In genomic region chr16:19710991-19711545, GRCh38 we compare ENCODE assay signal across 25 cellular contexts. TPM values are rescaled to one million over a fixed set of nuclear protein-coding genes. Genes with fewer than 3 reads are reported as not detected.
A peak's percentile ranks its signal among the peaks of the same experiment; 100 is the strongest.
DNase-seq lines count a peak whose midpoint lies in the region; ATAC-seq, FAIRE-seq and TF ChIP-seq lines count a peak whose summit lies in the region.
"Had no signal": no experiment of that assay in that cellular context is flagged by ENCODE, and none has a peak within 500 bp of the region (broad histone marks: within the 10 kb centered on the region; RNA-seq: fewer than 3 reads in every experiment).

No MANE protein-coding gene starts in this region.

- H3T11ph ChIP-seq in H9 (ENCODE audit: low read length) = no peak overlapping the region

- H2BK5ac ChIP-seq in H9 (ENCODE audit: insufficient read length, low read length) = no peak overlapping the region

- peaks cover 6% of the 10 kb centered on the region; the same call in 1 of the 2 replicates for H3K4me1 ChIP-seq in H9 (ENCODE audit: insufficient read depth, low read length)
- H3K4me1 ChIP-seq in astrocyte (ENCODE audit: insufficient read depth, low read length) = peaks cover 13% of the 10 kb centered on the region
- no peaks in the 10 kb centered on the region for H3K4me1 ChIP-seq in right cardiac atrium (ENCODE audit: control insufficient read depth, insufficient read depth, low read length)

- no peak overlapping the region for H2BK120ac ChIP-seq in H9 (ENCODE audit: low read depth, low read length, poor library complexity, severe bottlenecking)

- H3K79me1 ChIP-seq in H9 (ENCODE audit: insufficient read depth, low read depth, low read length, poor library complexity, severe bottlenecking) = peaks cover 6% of the 10 kb centered on the region

- H3K36me3 Mint-ChIP-seq in H9 (ENCODE audit: insufficient read depth in 1 of 3, low read depth in 3 of 3) (peaks cover 64 to 89% (median 81%) of the 10 kb centered on the region in 3 experiments), astrocyte (ENCODE audit: low read depth, unreplicated experiment) (peaks cover 23% of the 10 kb centered on the region)

- no peaks in the 10 kb centered on the region for H3K9me3 Mint-ChIP-seq in H9
- H3K9me3 Mint-ChIP-seq in astrocyte (ENCODE audit: unreplicated experiment) = no peaks in the 10 kb centered on the region
- H3K9me3 Mint-ChIP-seq: activated naive CD4-positive, alpha-beta T cell treated with anti-CD3 and anti-CD28 coated beads, Interleukin-2, amount 10 ng/mL, durations not matched to agents 7 days and 5 days; activated T-cell treated with anti-CD3 and anti-CD28 coated beads, Interleukin-2, amount 50 U/mL, for 72 hours; naive thymus-derived CD8-positive, alpha-beta T cell had no signal

- no peaks in the 10 kb centered on the region for H3K27me3 ChIP-seq in H9 (ENCODE audit: insufficient read depth, low read length)
- no peaks in the 10 kb centered on the region for H3K27me3 ChIP-seq in astrocyte (ENCODE audit: insufficient read depth, low read length)
- no peaks in the 10 kb centered on the region for H3K27me3 ChIP-seq in right cardiac atrium (ENCODE audit: control insufficient read depth, insufficient read depth)
- H3K27me3 ChIP-seq: gastroesophageal sphincter, ovary, testis, vagina had no signal

- H3K4me3 ChIP-seq in astrocyte (ENCODE audit: insufficient read depth, low read depth, low read length) = no peak overlapping the region
- no peak overlapping the region for H3K4me3 ChIP-seq in right cardiac atrium (ENCODE audit: low read length)
- H3K4me3 ChIP-seq in retinal pigment epithelial cell (ENCODE audit: low read length) = no peak overlapping the region
- H3K4me3 ChIP-seq: gastroesophageal sphincter, ovary, testis, vagina had no signal

- H3K56ac ChIP-seq in H9 (ENCODE audit: insufficient read length, low read depth, low read length) = no peak overlapping the region

- H2BK12ac ChIP-seq in H9 (ENCODE audit: insufficient read length, low read depth, low read length) = no peak overlapping the region

- no peak for FAIRE-seq in astrocyte (lab: Jason Lieb, UNC)
- FAIRE-seq: H54 had no signal

- H3K27ac Mint-ChIP-seq in H9 (peak overlapping the region; percentile 73 to 93 (median 92); a peak in 6 of 7 replicates), astrocyte (ENCODE audit: unreplicated experiment) (no peak overlapping the region)
- H3K27ac Mint-ChIP-seq: activated naive CD4-positive, alpha-beta T cell treated with anti-CD3 and anti-CD28 coated beads, Interleukin-2, amount 10 ng/mL, durations not matched to agents 7 days and 5 days; activated T-cell treated with anti-CD3 and anti-CD28 coated beads, Interleukin-2, amount 50 U/mL, for 72 hours had no signal

- H3K4me1 Mint-ChIP-seq in H9 (peaks cover 47 to 75% of the 10 kb centered on the region in 2 experiments), astrocyte (ENCODE audit: low read depth, unreplicated experiment) (peaks cover 14% of the 10 kb centered on the region)

- H3K4me2 ChIP-seq in H9 (ENCODE audit: insufficient read depth, insufficient read length, low read length) (no peak overlapping the region), astrocyte (ENCODE audit: low read length) (peak overlapping the region; percentile 22)

- H3K23ac ChIP-seq in H9 (ENCODE audit: insufficient read length, low read depth, low read length) = no peak overlapping the region

- H3K14ac ChIP-seq in H9 (ENCODE audit: insufficient read depth, low read length) = no peak overlapping the region; the same call in 1 of the 2 replicates

- H4K5ac ChIP-seq in H9 (ENCODE audit: insufficient read length, low read depth, low read length) = no peak overlapping the region

- no peak overlapping the region for H2BK15ac ChIP-seq in H9 (ENCODE audit: low read depth, low read length)

- no peak overlapping the region for H3K18ac ChIP-seq in H9 (ENCODE audit: insufficient read length, low read depth, low read length)

- peaks cover 6% of the 10 kb centered on the region for H3K36me3 ChIP-seq in astrocyte (ENCODE audit: insufficient read depth, low read length)
- H3K36me3 ChIP-seq: ovary had no signal

- H3K9me3 ChIP-seq in H9 (ENCODE audit: control insufficient read depth, low read depth, low read length) (no peaks in the 10 kb centered on the region), astrocyte (ENCODE audit: insufficient read depth, low read depth, low read length) (no peaks in the 10 kb centered on the region), right cardiac atrium (ENCODE audit: control insufficient read depth, low read length) (no peaks in the 10 kb centered on the region)
- H3K9me3 ChIP-seq: gastroesophageal sphincter, ovary, testis, vagina had no signal

- no peak overlapping the region for H2AK5ac ChIP-seq in H9 (ENCODE audit: insufficient read length, low read length)

- intact Hi-C loops in right cardiac atrium (cut with DNase I) = loop anchor here in 1 of 4 donors (10.0 kb wide), 1 partner anchor 164 kb away; no protein-coding TSS in a partner anchor

- no peak overlapping the region for H3K27ac ChIP-seq in H9 (ENCODE audit: insufficient read length, low read depth, low read length)
- no peak overlapping the region for H3K27ac ChIP-seq in astrocyte (ENCODE audit: low read depth, low read length)
- H3K27ac ChIP-seq in right cardiac atrium (ENCODE audit: low read length) = peak overlapping the region; percentile 2
- H3K27ac ChIP-seq: ovary, testis, vagina had no signal

- no peak overlapping the region for H4K91ac ChIP-seq in H9 (ENCODE audit: insufficient read length, low read depth, low read length)

- WGBS in H9 (ENCODE audit: extremely low coverage, insufficient read length, low lambda C conversion rate) = no CpG with 5 or more reads among the region's 13 CpGs
- 60% methylated on average over 13 of the region's 13 CpGs for WGBS in right cardiac atrium

- TF ChIP-seq CTCF in H9 (conservative IDR thresholded peaks at IDR 0.05) = peak; percentile 14; the same call in 1 of the 3 replicates
- no peak for TF ChIP-seq CTCF in astrocyte (IDR thresholded peaks at IDR 0.05; ENCODE audit: insufficient read depth, low read depth, low read length)
- peak; percentile 8 for TF ChIP-seq CTCF in retinal pigment epithelial cell (conservative IDR thresholded peaks at IDR 0.05; ENCODE audit: low read depth, low read length)

- no peak overlapping the region for H4K8ac ChIP-seq in H9 (replicated peaks; ENCODE audit: insufficient read length, low read depth, low read length)

- H3K9ac ChIP-seq in H9 (ENCODE audit: extremely low read depth, insufficient read length, low read length) (no peak overlapping the region), astrocyte (ENCODE audit: low read length) (no peak overlapping the region)

- H3K79me2 ChIP-seq in H9 (ENCODE audit: insufficient read depth, low read length) (peaks cover 25% of the 10 kb centered on the region), astrocyte (ENCODE audit: insufficient read depth, low read length) (peaks cover 74% of the 10 kb centered on the region)

- H3K4ac ChIP-seq in H9 (ENCODE audit: low read depth, low read length) = no peak overlapping the region

- H4K20me1 ChIP-seq in H9 (ENCODE audit: control insufficient read depth, insufficient read depth, insufficient read length) = peaks cover 6% of the 10 kb centered on the region
- H4K20me1 ChIP-seq in astrocyte (ENCODE audit: insufficient read depth, low read length) = peaks cover 49% of the 10 kb centered on the region

- H3K23me2 ChIP-seq in H9 (ENCODE audit: insufficient read length, low read depth, low read length, poor library complexity, severe bottlenecking) = no peaks in the 10 kb centered on the region

- H2AFZ ChIP-seq in H9 (ENCODE audit: low read length) (no peak overlapping the region), astrocyte (ENCODE audit: low read depth, low read length) (no peak overlapping the region)

- H3K4me3 Mint-ChIP-seq in H9 (peak overlapping the region in 1 of 2 experiments; percentile 24; a peak in 1 of 5 replicates), astrocyte (ENCODE audit: unreplicated experiment) (no peak overlapping the region)
- H3K4me3 Mint-ChIP-seq: activated naive CD4-positive, alpha-beta T cell treated with anti-CD3 and anti-CD28 coated beads, Interleukin-2, amount 10 ng/mL, durations not matched to agents 7 days and 5 days; activated T-cell treated with anti-CD3 and anti-CD28 coated beads, Interleukin-2, amount 50 U/mL, for 72 hours; naive thymus-derived CD8-positive, alpha-beta T cell had no signal

- H2BK20ac ChIP-seq in H9 (ENCODE audit: low read depth, low read length, poor library complexity, severe bottlenecking) = no peak overlapping the region

- no peak for ATAC-seq in right cardiac atrium
- ATAC-seq in HG02981 (IDR thresholded peaks at IDR 0.05; ENCODE audit: unreplicated experiment) = no peak
- ATAC-seq: activated T-cell treated with anti-CD3 and anti-CD28 coated beads, Interleukin-2, amount 50 U/mL, for 72 hours; gastroesophageal sphincter; naive thymus-derived CD8-positive, alpha-beta T cell had no signal

- no peaks in the 10 kb centered on the region for H3K27me3 Mint-ChIP-seq in H9 (ENCODE audit: low read depth)
- no peaks in the 10 kb centered on the region for H3K27me3 Mint-ChIP-seq in astrocyte (ENCODE audit: low read depth, unreplicated experiment)
- H3K27me3 Mint-ChIP-seq: activated naive CD4-positive, alpha-beta T cell treated with anti-CD3 and anti-CD28 coated beads, Interleukin-2, amount 10 ng/mL, durations not matched to agents 7 days and 5 days; naive thymus-derived CD8-positive, alpha-beta T cell had no signal

- DNase-seq in H9 = no peak
- no peak for DNase-seq in astrocyte (ENCODE audit: low read depth)
- DNase-seq in right cardiac atrium = peak in 2 of 3 donors; percentile 57 to 67
- no peak for DNase-seq in retinal pigment epithelial cell (ENCODE audit: low read depth)
- DNase-seq in NCI-H2196 treated with DMSO at 0.1 percent for 48 hours (lab: John Stamatoyannopoulos, UW; ENCODE audit: unreplicated experiment) = no peak
- no peak for DNase-seq in germinal center (ENCODE audit: low spot score)
- DNase-seq: activated CD4-positive, alpha-beta T cell treated with anti-CD3 and anti-CD28 coated beads for 1 hour; activated naive CD4-positive, alpha-beta T cell treated with anti-CD3 and anti-CD28 coated beads, Interleukin-2, amount 10 ng/mL, durations not matched to agents 7 days and 5 days; activated T-cell treated with anti-CD3 and anti-CD28 coated beads, Interleukin-2, amount 50 U/mL, for 72 hours; central memory CD4-positive, alpha-beta T cell; effector CD4-positive, alpha-beta T cell; KBM-7; kidney glomerular epithelial cell; MM.1S; naive thymus-derived CD8-positive, alpha-beta T cell; NCI-H1436 treated with DMSO at 0.1 percent for 48 hours; NCI-H748 treated with DMSO at 0.1 percent for 48 hours; OCI-M1; ovary; SHP77; testis had no signal

RNA-seq across cellular contexts. Expression of gene KNOP1, which starts 7.0 kb away (rescaled TPM):
- total RNA-seq in H9 (2021) (88.4 and 93.9 TPM in 2 replicates), astrocyte (22.7 and 22.9 TPM in 2 replicates), right cardiac atrium (1 to 10 TPM; 6.1 to 9.2 (median 7.9) TPM)
- polyA plus RNA-seq in right cardiac atrium = 12.5 TPM

RNA-seq across cellular contexts. Expression of gene IQCK, which starts 7.0 kb away (rescaled TPM):
- total RNA-seq in H9 (2021) = 5.8 and 9.0 TPM in 2 replicates
- total RNA-seq in astrocyte = 5.9 and 7.9 TPM in 2 replicates
- total RNA-seq in right cardiac atrium = 1 to 10 TPM; 5.1 to 8.3 (median 6.4) TPM
- 5.1 TPM for polyA plus RNA-seq in right cardiac atrium

Comparison
In these comparisons a context has a peak if more than half of its experiments do, and no peak if none do; other contexts are left out.
1. DNase-seq: peak in right cardiac atrium (2 of 3); none in H9 (single experiment), astrocyte (single experiment), retinal pigment epithelial cell (single experiment), NCI-H2196 treated with DMSO at 0.1 percent for 48 hours (single experiment) and germinal center (single experiment).